Comparison of ENCODE assay signal across 20 cellular contexts in genomic region chr5:39062530-39062929, GRCh38. TPM values are rescaled to one million over a fixed set of nuclear protein-coding genes. Genes with fewer than 3 reads are reported as not detected.
DNase-seq lines count a peak whose midpoint lies in the region; ATAC-seq, FAIRE-seq and TF ChIP-seq lines count a peak whose summit lies in the region.
"Had no signal": no experiment of that assay in that cellular context is flagged by ENCODE, and none has a peak within 500 bp of the region (broad histone marks: within the 10 kb centered on the region; RNA-seq: fewer than 3 reads in every experiment).

No MANE protein-coding gene starts in this region.

- TF ChIP-seq EP300 in A549 (IDR thresholded peaks at IDR 0.05): no peak

- ATAC-seq in A549 (no peak), GM19397 (IDR thresholded peaks at IDR 0.05; ENCODE audit: unreplicated experiment) (no peak)
- ATAC-seq in CD4-positive, alpha-beta T cell (ENCODE audit: poor library complexity): no peak

- no peak for TF ChIP-seq RAD21 in A549 (conservative IDR thresholded peaks at IDR 0.05 in 1 of 2, IDR thresholded peaks at IDR 0.05 in 1 of 2)

- peaks cover 90% of the 10 kb centered on the region for H3K4me1 Mint-ChIP-seq in CD4-positive, alpha-beta T cell (ENCODE audit: low read depth)

- no peak overlapping the region for H3K18ac ChIP-seq in mesenchymal stem cell (ENCODE audit: low read depth in 1 of 2, low read length in 2 of 2)

- peaks cover 12% of the 10 kb centered on the region for H3K9me3 Mint-ChIP-seq in CD4-positive, alpha-beta T cell

- no peak overlapping the region for H3K4ac ChIP-seq in mesenchymal stem cell (ENCODE audit: low read depth in 1 of 2, low read length in 2 of 2)

- H3K27me3 ChIP-seq in CD4-positive, alpha-beta T cell (ENCODE audit: control insufficient read depth, insufficient read depth, low read length): no peaks in the 10 kb centered on the region
- no peaks in the 10 kb centered on the region for H3K27me3 ChIP-seq in mesenchymal stem cell (ENCODE audit: control insufficient read depth in 1 of 2, insufficient read depth in 1 of 2, low read length in 2 of 2)
- H3K27me3 ChIP-seq: BE2C, Peyer's patch had no signal

- FAIRE-seq in A549 (lab: Jason Lieb, UNC): no peak
- FAIRE-seq: H1 had no signal

- no peaks in the 10 kb centered on the region for H3K27me3 Mint-ChIP-seq in CD4-positive, alpha-beta T cell

- H2AK5ac ChIP-seq in mesenchymal stem cell (ENCODE audit: low read length, severe bottlenecking): no peak overlapping the region

- H3K36me3 ChIP-seq in mesenchymal stem cell (ENCODE audit: control insufficient read depth in 1 of 2, insufficient read depth in 2 of 2, low read depth in 1 of 2, low read length in 2 of 2): peaks cover 7 to 26% of the 10 kb centered on the region in 2 experiments

- H3K4me3 Mint-ChIP-seq in CD4-positive, alpha-beta T cell: no peak overlapping the region
- H3K4me3 Mint-ChIP-seq: HFFc6 had no signal

- no peak overlapping the region for H2BK12ac ChIP-seq in mesenchymal stem cell (ENCODE audit: low read length in 2 of 2)

- peaks cover 32% of the 10 kb centered on the region for H3K36me3 Mint-ChIP-seq in CD4-positive, alpha-beta T cell (ENCODE audit: low read depth)

- no peak overlapping the region for H2AFZ ChIP-seq in mesenchymal stem cell (ENCODE audit: low read depth, low read length)

- H3K4me2 ChIP-seq in A549 (peak overlapping the region; percentile 35), mesenchymal stem cell (ENCODE audit: low read length, poor library complexity, severe bottlenecking) (no peak overlapping the region)

- no peak overlapping the region for H4K91ac ChIP-seq in mesenchymal stem cell (ENCODE audit: low read length)

- peak overlapping the region; percentile 2 for H3K9ac ChIP-seq in mesenchymal stem cell (ENCODE audit: low read length)

- H3K27ac ChIP-seq in A549 (no peak overlapping the region), VCaP (peak overlapping the region; percentile 11), mesenchymal stem cell (ENCODE audit: low read length, poor library complexity, severe bottlenecking) (no peak overlapping the region)
- no peak overlapping the region for H3K27ac ChIP-seq in CD4-positive, alpha-beta T cell (ENCODE audit: low read depth, low read length)
- H3K27ac ChIP-seq: Peyer's patch had no signal

- peak overlapping the region; percentile 1 for H3K27ac Mint-ChIP-seq in CD4-positive, alpha-beta T cell

- H3K9me3 ChIP-seq in A549 (no peaks in the 10 kb centered on the region), mesenchymal stem cell (ENCODE audit: control insufficient read depth, low read length) (no peaks in the 10 kb centered on the region)
- H3K9me3 ChIP-seq in CD4-positive, alpha-beta T cell (ENCODE audit: control insufficient read depth, low read length): no peaks in the 10 kb centered on the region
- H3K9me3 ChIP-seq: BE2C had no signal

- H2BK5ac ChIP-seq in mesenchymal stem cell (ENCODE audit: low read depth, low read length, poor library complexity, severe bottlenecking): no peak overlapping the region

- DNase-seq in A549 (ENCODE audit: low read depth in 1 of 2, low spot score in 1 of 2) (no peak), mesenchymal stem cell (no peak), NCI-H524 (lab: John Stamatoyannopoulos, UW) (no peak), epidermal melanocyte (ENCODE audit: insufficient read length, low spot score) (no peak)
- no peak for DNase-seq in CD4-positive, alpha-beta T cell
- DNase-seq in effector CD8-positive, alpha-beta T cell (lab: John Stamatoyannopoulos, UW): no peak
- DNase-seq: ACHN; BE2C; CD8-positive, alpha-beta memory T cell; GF-D8; HFFc6; KBM-7; NCI-H1092; NCI-H446; NCI-H774; Peyer's patch; Right ventricle myocardium superior had no signal

- intact Hi-C loops in CD4-positive, alpha-beta T cell (cut with DNase I, micrococcal nuclease): loop anchor here in 1 of 2 experiments (5.0 kb wide), 1 partner anchor 40 kb away; no protein-coding TSS in a partner anchor

- no peak for TF ChIP-seq POLR2A in A549 (IDR thresholded peaks at IDR 0.05; ENCODE audit: low read length)

- no peak overlapping the region for H3K23ac ChIP-seq in mesenchymal stem cell (ENCODE audit: low read length in 2 of 2)

- H4K8ac ChIP-seq in mesenchymal stem cell (ENCODE audit: low read length): no peak overlapping the region

- H3K4me3 ChIP-seq in A549: no peak overlapping the region
- H3K4me3 ChIP-seq in mesenchymal stem cell (ENCODE audit: insufficient read depth in 1 of 2, low read depth in 1 of 2, low read length in 2 of 2): no peak overlapping the region
- H3K4me3 ChIP-seq: Peyer's patch had no signal

- H3K4me1 ChIP-seq in A549: peaks cover 41% of the 10 kb centered on the region
- H3K4me1 ChIP-seq in mesenchymal stem cell (ENCODE audit: control insufficient read depth, insufficient read depth, low read depth, low read length): no peaks in the 10 kb centered on the region
- H3K4me1 ChIP-seq: BE2C had no signal

- TF ChIP-seq CTCF in A549 (IDR thresholded peaks at IDR 0.05) (no peak), VCaP (conservative IDR thresholded peaks at IDR 0.05) (no peak)
- TF ChIP-seq CTCF in CD4-positive, alpha-beta T cell (IDR thresholded peaks at IDR 0.05): no peak

- no peak overlapping the region for H2BK120ac ChIP-seq in mesenchymal stem cell (ENCODE audit: low read depth, low read length)

- no peak overlapping the region for H2BK15ac ChIP-seq in mesenchymal stem cell (ENCODE audit: low read depth, poor library complexity, severe bottlenecking)

- H3K14ac ChIP-seq in mesenchymal stem cell (ENCODE audit: low read length in 2 of 2): no peak overlapping the region

- CTCF ChIA-PET in A549 (lab: Yijun Ruan, JAX): interaction anchor here (1.7 kb wide), 1 partner anchor 18 kb away, joined by 4 read pairs; no protein-coding TSS in a partner anchor
- CTCF ChIA-PET in CD4-positive, alpha-beta T cell (lab: Charles Lee): interaction anchor here (1.0 to 1.5 kb wide), 3 partner anchors 9 to 57 kb away, joined by 3 to 5 read pairs (median 4); no protein-coding TSS in a partner anchor

- peaks cover 17% of the 10 kb centered on the region for H3K79me1 ChIP-seq in mesenchymal stem cell (replicated peaks; ENCODE audit: low read length, poor library complexity, severe bottlenecking)

- POLR2A ChIA-PET in A549 (lab: Yijun Ruan, JAX): no interaction called here
- POLR2A ChIA-PET in CD4-positive, alpha-beta T cell (lab: Charles Lee): interaction anchor here (0.8 to 2.4 kb wide), 3 partner anchors 9 to 35 kb away, joined by 3 to 8 read pairs (median 3); no protein-coding TSS in a partner anchor

TF ChIP-seq in A549, 52 proteins besides CTCF, POLR2A, EP300 and RAD21:
- TF ChIP-seq HEYL (CRISPR knock-in tag; IDR thresholded peaks at IDR 0.05) (no peak), PBX3 (IDR thresholded peaks at IDR 0.05) (no peak), CHD4 (IDR thresholded peaks at IDR 0.05; ENCODE audit: borderline replicate concordance) (no peak), E2F6 (IDR thresholded peaks at IDR 0.05; ENCODE audit: borderline replicate concordance, low read depth) (no peak), NFE2L2 (conservative IDR thresholded peaks at IDR 0.05; ENCODE audit: low read length) (no peak), HOXA7 (CRISPR knock-in tag; IDR thresholded peaks at IDR 0.05) (no peak), MAZ (IDR thresholded peaks at IDR 0.05; ENCODE audit: borderline replicate concordance, low read depth, low read length) (no peak)

RNA-seq across cellular contexts. Expression of gene RICTOR, which starts 11.7 kb away (rescaled TPM):
- polyA plus RNA-seq in A549 (2011; rRNA removed) (26.8 and 28.5 TPM in 2 replicates), A549 (2017; fragmentation: RNase III; extraction: RNeasy Plus Mini Kit Qiagen cat#74134 plus additional on column Dnase treatment) (5.8 to 6.8 TPM (median 6.5 TPM) in 3 replicates)
- polyA plus RNA-seq in A549 (2012; cell fraction: cytosol; rRNA removed): 1.6 and 1.9 TPM in 2 replicates
- polyA plus RNA-seq in A549 (2012; cell fraction: nucleus; rRNA removed): 3.7 and 5.4 TPM in 2 replicates
- polyA minus RNA-seq in A549 (2011; rRNA and poly(A)+ RNA removed): 59.6 and 63.3 TPM in 2 replicates
- 100 to 1,000 TPM; 125 TPM for total RNA-seq in CD4-positive, alpha-beta T cell
- polyA plus RNA-seq in mesenchymal stem cell (2013, experiment 1 of 2): 9.7 TPM
- polyA plus RNA-seq in mesenchymal stem cell (2013, experiment 2 of 2): 9.5 TPM
